Comparison of ENCODE assay signal across 21 cellular contexts in genomic region chr12:3810540-3810939, GRCh38. TPM values are rescaled to one million over a fixed set of nuclear protein-coding genes. Genes with fewer than 3 reads are reported as not detected.
DNase-seq lines count a peak whose midpoint lies in the region; ATAC-seq and TF ChIP-seq lines count a peak whose summit lies in the region.
"Had no signal": no experiment of that assay in that cellular context is flagged by ENCODE, and none has a peak within 500 bp of the region (broad histone marks: within the 10 kb centered on the region; RNA-seq: fewer than 3 reads in every experiment).

No MANE protein-coding gene starts in this region.

- no peak for ATAC-seq in CD4-positive, alpha-beta T cell (ENCODE audit: poor library complexity)
- ATAC-seq in naive thymus-derived CD4-positive, alpha-beta T cell, result no peak
- ATAC-seq: GM12878, SK-N-SH treated with all-trans-retinoic acid at 6 μM for 48 hours had no signal

- H3K27ac ChIP-seq in CD4-positive, alpha-beta T cell (ENCODE audit: low read depth, low read length), result no peak overlapping the region
- no peak overlapping the region for H3K27ac ChIP-seq in naive thymus-derived CD4-positive, alpha-beta T cell (ENCODE audit: low read depth, low read length)
- H3K27ac ChIP-seq: GM23248, Peyer's patch had no signal

- POLR2A ChIA-PET in CD4-positive, alpha-beta T cell (lab: Charles Lee), result no interaction called here
- POLR2A ChIA-PET in naive thymus-derived CD4-positive, alpha-beta T cell (lab: Charles Lee), result no interaction called here

- intact Hi-C loops in CD4-positive, alpha-beta T cell (cut with DNase I, micrococcal nuclease), result no loop called here
- intact Hi-C loops in activated T-helper 1 cell treated with anti-CD3 and anti-CD28 coated beads, Interleukin-12 subunit alpha, Interleukin-12 subunit beta, Interleukin-2, Interleukin-4 antibody, amounts not matched to agents 30 ng/mL and 10 ng/mL and 1 ng/mL, durations not matched to agents 14 hours and 24 hours and 36 hours (cut with micrococcal nuclease), result no loop called here
- intact Hi-C loops in naive thymus-derived CD4-positive, alpha-beta T cell (cut with micrococcal nuclease), result no loop called here

- peak overlapping the region; percentile 41 for H3K27ac Mint-ChIP-seq in CD4-positive, alpha-beta T cell
- H3K27ac Mint-ChIP-seq in activated T-helper 1 cell treated with anti-CD3 and anti-CD28 coated beads, Interleukin-12 subunit alpha, Interleukin-12 subunit beta, Interleukin-2, Interleukin-4 antibody, amounts not matched to agents 30 ng/mL and 10 ng/mL and 1 ng/mL, durations not matched to agents 14 hours and 24 hours and 36 hours, result peak overlapping the region; percentile 41
- H3K27ac Mint-ChIP-seq in naive thymus-derived CD4-positive, alpha-beta T cell, result peak overlapping the region in 7 of 9 donors; percentile 1 to 84 (median 60)

- peaks cover 0 to 26% (median 3%) of the 10 kb centered on the region in 3 experiments for H3K36me3 ChIP-seq in naive thymus-derived CD4-positive, alpha-beta T cell (ENCODE audit: control insufficient read depth in 2 of 3, insufficient read depth in 3 of 3, low read length in 3 of 3)

- CTCF ChIA-PET in CD4-positive, alpha-beta T cell (lab: Charles Lee), result no interaction called here
- CTCF ChIA-PET in naive thymus-derived CD4-positive, alpha-beta T cell (lab: Charles Lee), result no interaction called here

- TF ChIP-seq CTCF in CD4-positive, alpha-beta T cell (IDR thresholded peaks at IDR 0.05), result no peak

- DNase-seq in NCI-H2171 (lab: John Stamatoyannopoulos, UW) (peak; percentile 29), NCI-H2171 treated with DMSO at 0.1 percent for 48 hours (lab: John Stamatoyannopoulos, UW) (no peak), NCI-H82 treated with DMSO at 0.1 percent for 48 hours (lab: John Stamatoyannopoulos, UW; ENCODE audit: unreplicated experiment) (no peak), DMS114 treated with DMSO at 0.1 percent for 48 hours (lab: John Stamatoyannopoulos, UW; ENCODE audit: unreplicated experiment) (no peak)
- no peak for DNase-seq in CD4-positive, alpha-beta T cell
- no peak for DNase-seq in activated T-helper 1 cell treated with anti-CD3 and anti-CD28 coated beads, Interleukin-12 subunit alpha, Interleukin-12 subunit beta, Interleukin-2, Interleukin-4 antibody, amounts not matched to agents 30 ng/mL and 10 ng/mL and 1 ng/mL, durations not matched to agents 14 hours and 24 hours and 36 hours (ENCODE audit: low spot score)
- DNase-seq in naive thymus-derived CD4-positive, alpha-beta T cell, result no peak
- DNase-seq: 8988T, C1 segment of cervical spinal cord, DMS79, GM23248, H9, NCI-H1105, NCI-H146, NCI-H2029, NCI-H345, NCI-H524, NCI-H774, Peyer's patch had no signal

- no peaks in the 10 kb centered on the region for H3K27me3 ChIP-seq in CD4-positive, alpha-beta T cell (ENCODE audit: control insufficient read depth, insufficient read depth, low read length)
- no peaks in the 10 kb centered on the region for H3K27me3 ChIP-seq in naive thymus-derived CD4-positive, alpha-beta T cell (ENCODE audit: control insufficient read depth in 2 of 2, insufficient read depth in 2 of 2, low read length in 2 of 2)
- H3K27me3 ChIP-seq: Peyer's patch had no signal

- no peak overlapping the region for H3K4me3 ChIP-seq in naive thymus-derived CD4-positive, alpha-beta T cell (ENCODE audit: low read length)
- H3K4me3 ChIP-seq: GM12878, GM23248, Peyer's patch had no signal

- H3K4me1 ChIP-seq in naive thymus-derived CD4-positive, alpha-beta T cell (ENCODE audit: control insufficient read depth in 2 of 2, insufficient read depth in 2 of 2, low read length in 2 of 2), result no peaks in the 10 kb centered on the region
- H3K4me1 ChIP-seq: Peyer's patch had no signal

- H3K9me3 Mint-ChIP-seq in CD4-positive, alpha-beta T cell, result no peaks in the 10 kb centered on the region
- no peaks in the 10 kb centered on the region for H3K9me3 Mint-ChIP-seq in activated T-helper 1 cell treated with anti-CD3 and anti-CD28 coated beads, Interleukin-12 subunit alpha, Interleukin-12 subunit beta, Interleukin-2, Interleukin-4 antibody, amounts not matched to agents 30 ng/mL and 10 ng/mL and 1 ng/mL, durations not matched to agents 14 hours and 24 hours and 36 hours
- no peaks in the 10 kb centered on the region for H3K9me3 Mint-ChIP-seq in naive thymus-derived CD4-positive, alpha-beta T cell
- H3K9me3 Mint-ChIP-seq: H9 had no signal

- H3K4me1 Mint-ChIP-seq in CD4-positive, alpha-beta T cell (ENCODE audit: low read depth), result peaks cover 17% of the 10 kb centered on the region
- no peaks in the 10 kb centered on the region for H3K4me1 Mint-ChIP-seq in activated T-helper 1 cell treated with anti-CD3 and anti-CD28 coated beads, Interleukin-12 subunit alpha, Interleukin-12 subunit beta, Interleukin-2, Interleukin-4 antibody, amounts not matched to agents 30 ng/mL and 10 ng/mL and 1 ng/mL, durations not matched to agents 14 hours and 24 hours and 36 hours (ENCODE audit: low read depth)
- peaks cover 5 to 38% (median 17%) of the 10 kb centered on the region in 7 donors for H3K4me1 Mint-ChIP-seq in naive thymus-derived CD4-positive, alpha-beta T cell

- H3K27me3 Mint-ChIP-seq in CD4-positive, alpha-beta T cell, result no peaks in the 10 kb centered on the region
- H3K27me3 Mint-ChIP-seq in activated T-helper 1 cell treated with anti-CD3 and anti-CD28 coated beads, Interleukin-12 subunit alpha, Interleukin-12 subunit beta, Interleukin-2, Interleukin-4 antibody, amounts not matched to agents 30 ng/mL and 10 ng/mL and 1 ng/mL, durations not matched to agents 14 hours and 24 hours and 36 hours (ENCODE audit: insufficient read depth), result no peaks in the 10 kb centered on the region
- H3K27me3 Mint-ChIP-seq in naive thymus-derived CD4-positive, alpha-beta T cell, result no peaks in the 10 kb centered on the region

- H3K4me3 Mint-ChIP-seq in CD4-positive, alpha-beta T cell, result no peak overlapping the region
- no peak overlapping the region for H3K4me3 Mint-ChIP-seq in activated T-helper 1 cell treated with anti-CD3 and anti-CD28 coated beads, Interleukin-12 subunit alpha, Interleukin-12 subunit beta, Interleukin-2, Interleukin-4 antibody, amounts not matched to agents 30 ng/mL and 10 ng/mL and 1 ng/mL, durations not matched to agents 14 hours and 24 hours and 36 hours
- H3K4me3 Mint-ChIP-seq in naive thymus-derived CD4-positive, alpha-beta T cell, result no peak overlapping the region
- H3K4me3 Mint-ChIP-seq: H9 had no signal

- no peaks in the 10 kb centered on the region for H3K9me3 ChIP-seq in CD4-positive, alpha-beta T cell (ENCODE audit: control insufficient read depth, low read length)
- no peaks in the 10 kb centered on the region for H3K9me3 ChIP-seq in naive thymus-derived CD4-positive, alpha-beta T cell (ENCODE audit: control insufficient read depth in 2 of 3, low read length in 3 of 3)
- H3K9me3 ChIP-seq: Peyer's patch had no signal

- H3K36me3 Mint-ChIP-seq in CD4-positive, alpha-beta T cell (ENCODE audit: low read depth), result peaks cover 61% of the 10 kb centered on the region
- peaks cover 30% of the 10 kb centered on the region for H3K36me3 Mint-ChIP-seq in activated T-helper 1 cell treated with anti-CD3 and anti-CD28 coated beads, Interleukin-12 subunit alpha, Interleukin-12 subunit beta, Interleukin-2, Interleukin-4 antibody, amounts not matched to agents 30 ng/mL and 10 ng/mL and 1 ng/mL, durations not matched to agents 14 hours and 24 hours and 36 hours (ENCODE audit: low read depth)
- H3K36me3 Mint-ChIP-seq in naive thymus-derived CD4-positive, alpha-beta T cell, result peaks cover 6 to 48% (median 29%) of the 10 kb centered on the region in 5 donors

RNA-seq across cellular contexts. Expression of gene CRACR2A, which starts 57.6 kb away (rescaled TPM):
- total RNA-seq in CD4-positive, alpha-beta T cell, result 10 to 100 TPM; 23.5 to 27.5 TPM
- 28.0 and 30.0 TPM in 2 replicates for total RNA-seq in activated T-helper 1 cell treated with anti-CD3 and anti-CD28 coated beads, Interleukin-12 subunit alpha, Interleukin-12 subunit beta, Interleukin-2, Interleukin-4 antibody, amounts not matched to agents 30 ng/mL and 10 ng/mL and 1 ng/mL, durations not matched to agents 14 hours and 24 hours and 36 hours
- 10 to 100 TPM; 31.4 to 40.3 (median 39.4) TPM for total RNA-seq in naive thymus-derived CD4-positive, alpha-beta T cell
- polyA plus RNA-seq in naive thymus-derived CD4-positive, alpha-beta T cell, result 10 to 100 TPM in 1 of 2 donors, 1 to 10 TPM in 1; 8.2 to 19.9 TPM
